Comparison of ENCODE assay signal across 1 cellular context in genomic region chrX:129877401-129877800, GRCh38.
TF ChIP-seq lines count a peak whose summit lies in the region.

No MANE protein-coding gene starts in this region.

TF ChIP-seq in IMR-90, 13 proteins besides CTCF, POLR2A, EP300 and RAD21:
- TF ChIP-seq CHD1 (IDR thresholded peaks at IDR 0.05; ENCODE audit: low read depth, low read length) (no peak), CEBPB (IDR thresholded peaks at IDR 0.05; ENCODE audit: low read depth, low read length) (no peak), NFE2L2 (IDR thresholded peaks at IDR 0.05; ENCODE audit: low read depth, low read length) (no peak), MXI1 (IDR thresholded peaks at IDR 0.05; ENCODE audit: borderline replicate concordance, low read depth, low read length) (no peak), ELK1 (IDR thresholded peaks at IDR 0.05; ENCODE audit: borderline replicate concordance, low read depth, low read length) (no peak)
